8 cellular contexts compared by ENCODE assay signal in the genomic region with DNA sequence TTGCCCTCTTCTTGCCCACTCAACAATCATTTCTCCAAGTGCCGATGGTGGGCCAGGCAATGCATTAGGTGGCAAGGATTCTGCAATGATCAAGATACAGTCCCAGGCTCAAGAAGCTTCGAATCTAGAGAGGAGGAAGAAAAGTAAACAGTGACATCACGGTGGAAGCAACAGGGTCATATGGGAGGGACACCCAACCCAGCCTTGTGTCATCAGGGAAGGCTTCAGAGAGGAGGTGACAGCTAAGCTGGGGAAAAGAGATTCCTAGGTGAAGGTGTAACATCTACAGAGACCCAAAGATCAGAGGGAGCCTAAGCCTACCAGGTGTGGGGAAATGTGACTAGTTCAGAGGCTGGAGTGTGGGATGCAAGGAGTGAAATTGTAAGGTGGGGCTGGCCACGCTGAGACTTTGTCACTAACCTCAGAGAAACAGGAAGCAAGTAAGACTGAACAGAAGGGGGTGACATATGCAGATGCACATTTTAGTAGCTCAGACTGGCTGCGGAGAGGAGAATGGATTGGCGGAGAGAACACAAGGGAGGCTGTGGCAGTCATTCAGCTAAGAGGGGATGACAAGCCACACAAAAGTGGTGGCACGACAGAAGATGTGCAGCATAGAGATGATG.
DNase-seq lines count a peak whose midpoint lies in the region; ATAC-seq and TF ChIP-seq lines count a peak whose summit lies in the region.

No MANE protein-coding gene starts in this region.

- ATAC-seq in HG03575 (IDR thresholded peaks at IDR 0.05; ENCODE audit: extremely low read depth, insufficient number of reproducible peaks, low FRiP score, unreplicated experiment), result peak; percentile 44
- no peak for ATAC-seq in omental fat pad (ENCODE audit: low FRiP score)

- DNase-seq in activated gamma-delta T cell treated with Interleukin-2 at 50 U/mL for 16 hours (peak; percentile 67), activated gamma-delta T cell (lab: John Stamatoyannopoulos, UW) (no peak), pons (ENCODE audit: low spot score) (no peak), putamen (ENCODE audit: low spot score) (no peak), omental fat pad (ENCODE audit: low spot score) (no peak)
- peak; percentile 32 to 47 for DNase-seq in activated T-helper 1 cell treated with anti-CD3 and anti-CD28 coated beads, Interleukin-2, amount 50 U/mL, for 16 hours (ENCODE audit: low read depth in 1 of 2, low spot score in 1 of 2)
- DNase-seq in stimulated activated CD4-positive, alpha-beta T cell treated with anti-CD3 and anti-CD28 coated beads, Interleukin-1b, Interleukin-23, amount 100 ng/mL, for 48 hours, result peak; percentile 76

- TF ChIP-seq CTCF in omental fat pad (IDR thresholded peaks at IDR 0.05), result no peak

Comparison
In these comparisons a context has a peak if more than half of its experiments do, and no peak if none do; other contexts are left out.
1. DNase-seq: peak in activated gamma-delta T cell treated with Interleukin-2 at 50 U/mL for 16 hours (single experiment), activated T-helper 1 cell treated with anti-CD3 and anti-CD28 coated beads, Interleukin-2, amount 50 U/mL, for 16 hours (2 of 2) and stimulated activated CD4-positive, alpha-beta T cell treated with anti-CD3 and anti-CD28 coated beads, Interleukin-1b, Interleukin-23, amount 100 ng/mL, for 48 hours (single experiment); none in activated gamma-delta T cell (single experiment), pons (single experiment), putamen (single experiment) and omental fat pad (single experiment).